ENCODE assay signal across 11 cellular contexts in the genomic region with DNA sequence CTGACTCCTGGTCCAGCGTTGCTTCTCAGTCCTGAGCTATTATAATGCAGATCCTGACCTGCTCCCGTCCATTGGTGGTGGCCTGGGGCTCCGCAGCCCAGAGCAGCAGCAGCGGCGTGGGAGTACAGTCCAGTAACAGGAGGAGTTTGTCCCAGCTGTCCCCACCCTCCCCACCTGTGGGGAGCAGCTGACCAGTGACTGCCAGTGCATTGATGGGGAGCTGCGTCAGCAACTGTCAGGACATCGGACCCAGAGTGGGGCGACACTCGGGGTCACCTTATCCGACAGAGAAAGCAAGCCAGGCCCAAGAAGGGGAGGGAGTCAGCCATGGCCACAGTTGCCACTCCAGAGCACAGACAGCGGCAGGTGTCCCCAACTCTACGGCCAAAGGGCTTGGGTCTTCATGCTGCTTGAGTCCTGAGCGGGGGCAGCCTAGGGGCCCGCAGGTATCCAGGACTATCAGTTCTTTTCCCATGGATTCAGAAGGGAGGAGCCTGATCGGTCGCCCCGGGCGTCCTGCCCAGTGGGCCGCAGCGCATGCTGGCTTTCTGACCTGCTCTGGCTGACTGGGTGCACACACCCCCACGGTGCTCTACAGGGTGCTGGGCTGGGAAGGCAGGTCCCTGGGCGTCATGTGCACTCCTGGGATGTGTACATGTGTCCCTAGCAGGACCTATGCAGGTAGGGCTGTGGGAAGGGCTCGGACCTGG. TPM values are rescaled to one million over a fixed set of nuclear protein-coding genes. Genes with fewer than 3 reads are reported as not detected.
DNase-seq lines count a peak whose midpoint lies in the region; ATAC-seq and TF ChIP-seq lines count a peak whose summit lies in the region.
"Had no signal": no experiment of that assay in that cellular context is flagged by ENCODE, and none has a peak within 500 bp of the region (broad histone marks: within the 10 kb centered on the region; RNA-seq: fewer than 3 reads in every experiment).

No MANE protein-coding gene starts in this region.

- H3K9me3 ChIP-seq in CD4-positive, alpha-beta memory T cell (ENCODE audit: control insufficient read depth in 1 of 2, low read length in 2 of 2): no peaks in the 10 kb centered on the region
- H3K9me3 ChIP-seq in neural progenitor cell (ENCODE audit: low read depth): no peaks in the 10 kb centered on the region

- peaks cover 32 to 88% (median 66%) of the 10 kb centered on the region in 4 donors for H3K4me1 Mint-ChIP-seq in CD4-positive, alpha-beta memory T cell
- H3K4me1 Mint-ChIP-seq in effector memory CD8-positive, alpha-beta T cell (ENCODE audit: low read depth in 2 of 2): peaks cover 41 to 44% of the 10 kb centered on the region in 2 donors
- peaks cover 39% of the 10 kb centered on the region for H3K4me1 Mint-ChIP-seq in neural progenitor cell

- peak overlapping the region; percentile 47 for H3K4me2 ChIP-seq in neural progenitor cell

- H3F3A ChIP-seq in neural progenitor cell (ENCODE audit: low read depth): peaks cover 36% of the 10 kb centered on the region

- H2AFZ ChIP-seq in neural progenitor cell (replicated peaks): no peak overlapping the region

- TF ChIP-seq CTCF in neural progenitor cell (IDR thresholded peaks at IDR 0.05): no peak

- H3K27ac ChIP-seq in CD4-positive, alpha-beta memory T cell (ENCODE audit: low read depth, low read length): no peak overlapping the region
- H3K27ac ChIP-seq in neural progenitor cell: no peak overlapping the region

- H3K36me3 Mint-ChIP-seq in CD4-positive, alpha-beta memory T cell: peaks cover 5 to 26% of the 10 kb centered on the region in 2 donors
- H3K36me3 Mint-ChIP-seq in effector memory CD8-positive, alpha-beta T cell (ENCODE audit: insufficient read depth): peaks cover 8% of the 10 kb centered on the region
- no peaks in the 10 kb centered on the region for H3K36me3 Mint-ChIP-seq in neural progenitor cell

- H4K20me1 ChIP-seq in neural progenitor cell (ENCODE audit: low read depth): no peaks in the 10 kb centered on the region

- peak overlapping the region in 6 of 7 donors; percentile 35 to 80 (median 62) for H3K27ac Mint-ChIP-seq in CD4-positive, alpha-beta memory T cell
- peak overlapping the region; percentile 89 for H3K27ac Mint-ChIP-seq in effector memory CD8-positive, alpha-beta T cell
- peak overlapping the region; percentile 69 for H3K27ac Mint-ChIP-seq in neural progenitor cell

- intact Hi-C loops in CD4-positive, alpha-beta memory T cell (cut with micrococcal nuclease): no loop called here

- H3K27me3 ChIP-seq in CD4-positive, alpha-beta memory T cell (ENCODE audit: insufficient read depth, low read length): no peaks in the 10 kb centered on the region
- no peaks in the 10 kb centered on the region for H3K27me3 ChIP-seq in neural progenitor cell

- H3K27me3 Mint-ChIP-seq in CD4-positive, alpha-beta memory T cell: no peaks in the 10 kb centered on the region
- no peaks in the 10 kb centered on the region for H3K27me3 Mint-ChIP-seq in effector memory CD8-positive, alpha-beta T cell
- H3K27me3 Mint-ChIP-seq in neural progenitor cell (ENCODE audit: insufficient read depth, low read depth): peaks cover 9% of the 10 kb centered on the region

- H3K79me2 ChIP-seq in neural progenitor cell (ENCODE audit: low read depth): no peaks in the 10 kb centered on the region

- POLR2A ChIA-PET in CD4-positive, alpha-beta memory T cell (lab: Charles Lee; ENCODE audit: partially characterized antibody): interaction anchor here (2.4 to 5.5 kb wide), 7 partner anchors 9 to 50 kb away, joined by 9 to 49 read pairs (median 36); no protein-coding TSS in a partner anchor

- CTCF ChIA-PET in CD4-positive, alpha-beta memory T cell (lab: Charles Lee; ENCODE audit: partially characterized antibody): interaction anchor here (0.9 to 5.5 kb wide), 13 partner anchors 11 to 116 kb away, joined by 3 to 33 read pairs (median 6); no protein-coding TSS in a partner anchor

- no peaks in the 10 kb centered on the region for H3K9me3 Mint-ChIP-seq in CD4-positive, alpha-beta memory T cell
- no peaks in the 10 kb centered on the region for H3K9me3 Mint-ChIP-seq in effector memory CD8-positive, alpha-beta T cell
- H3K9me3 Mint-ChIP-seq in neural progenitor cell: no peaks in the 10 kb centered on the region

- peak overlapping the region in 6 of 8 donors; percentile 29 to 90 (median 66) for H3K4me3 Mint-ChIP-seq in CD4-positive, alpha-beta memory T cell
- H3K4me3 Mint-ChIP-seq in effector memory CD8-positive, alpha-beta T cell: peak overlapping the region in 1 of 2 donors; percentile 78
- no peak overlapping the region for H3K4me3 Mint-ChIP-seq in neural progenitor cell

- peaks cover 90% of the 10 kb centered on the region for H3K4me1 ChIP-seq in CD4-positive, alpha-beta memory T cell (ENCODE audit: insufficient read depth, low read length)
- peaks cover 44% of the 10 kb centered on the region for H3K4me1 ChIP-seq in neural progenitor cell

- no peak for ATAC-seq in effector memory CD8-positive, alpha-beta T cell (replicated peaks)
- ATAC-seq in HG03108 (IDR thresholded peaks at IDR 0.05; ENCODE audit: unreplicated experiment) (no peak), HG03025 (IDR thresholded peaks at IDR 0.05; ENCODE audit: low FRiP score, unreplicated experiment) (no peak), GM18511 (IDR thresholded peaks at IDR 0.05; ENCODE audit: unreplicated experiment) (no peak)

- H3K36me3 ChIP-seq in CD4-positive, alpha-beta memory T cell (ENCODE audit: insufficient read depth, low read length): peaks cover 21% of the 10 kb centered on the region
- H3K36me3 ChIP-seq in neural progenitor cell: no peaks in the 10 kb centered on the region

- DNase-seq in CD4-positive, alpha-beta memory T cell: no peak
- DNase-seq in NCI-H2196 treated with DMSO at 0.1 percent for 48 hours (lab: John Stamatoyannopoulos, UW; ENCODE audit: unreplicated experiment) (peak; percentile 28), neural progenitor cell (ENCODE audit: low spot score) (no peak), NCI-H526 treated with DMSO at 0.1 percent for 48 hours (lab: John Stamatoyannopoulos, UW) (no peak)
- no peak for DNase-seq in effector memory CD8-positive, alpha-beta T cell
- DNase-seq: activated CD4-positive, alpha-beta T cell treated with anti-CD3 and anti-CD28 coated beads, Interleukin-2, amount 50 U/mL, for 1 hour; islet precursor cell; NCI-H1930 had no signal

- no peak overlapping the region for H3K9ac ChIP-seq in neural progenitor cell

- H3K4me3 ChIP-seq in CD4-positive, alpha-beta memory T cell (ENCODE audit: low read length in 2 of 2): no peak overlapping the region
- no peak overlapping the region for H3K4me3 ChIP-seq in neural progenitor cell

RNA-seq across cellular contexts. Expression of gene DNMT3A, which starts 29.7 kb away (rescaled TPM):
- 10 to 100 TPM; 62.2 to 71.6 TPM for total RNA-seq in CD4-positive, alpha-beta memory T cell
- 10 to 100 TPM in 1 of 2 donors, 1 to 10 TPM in 1; 7.5 to 14.6 TPM for polyA plus RNA-seq in CD4-positive, alpha-beta memory T cell
- total RNA-seq in neural progenitor cell (ENCODE audit: low replicate concordance): 46.5 and 81.1 TPM in 2 replicates
